ENCODE assay signal across 8 cellular contexts in the genomic region with DNA sequence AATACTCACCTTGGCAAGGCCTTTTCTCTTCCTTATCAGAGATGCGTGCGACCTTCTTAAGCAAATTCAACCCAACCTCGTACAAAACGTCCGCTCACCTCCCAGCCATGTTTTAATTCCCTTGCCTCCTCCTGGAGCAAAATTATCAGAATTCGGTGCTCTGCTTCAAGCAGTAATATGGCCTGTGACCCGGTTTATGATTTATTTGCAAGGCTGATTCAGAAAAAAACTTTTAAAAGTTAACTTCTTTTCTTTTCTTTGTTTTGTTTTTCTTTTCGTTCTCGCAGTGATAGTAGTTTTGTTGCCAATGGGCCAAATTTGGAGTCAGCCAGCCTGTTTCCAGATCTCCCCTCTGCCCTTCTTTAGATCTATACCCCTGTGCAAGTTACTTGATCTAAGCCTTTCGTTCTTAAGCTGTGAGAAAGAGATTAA. TPM values are rescaled to one million over a fixed set of nuclear protein-coding genes. Genes with fewer than 3 reads are reported as not detected.
DNase-seq lines count a peak whose midpoint lies in the region; ATAC-seq and TF ChIP-seq lines count a peak whose summit lies in the region.

A gene with protein sequence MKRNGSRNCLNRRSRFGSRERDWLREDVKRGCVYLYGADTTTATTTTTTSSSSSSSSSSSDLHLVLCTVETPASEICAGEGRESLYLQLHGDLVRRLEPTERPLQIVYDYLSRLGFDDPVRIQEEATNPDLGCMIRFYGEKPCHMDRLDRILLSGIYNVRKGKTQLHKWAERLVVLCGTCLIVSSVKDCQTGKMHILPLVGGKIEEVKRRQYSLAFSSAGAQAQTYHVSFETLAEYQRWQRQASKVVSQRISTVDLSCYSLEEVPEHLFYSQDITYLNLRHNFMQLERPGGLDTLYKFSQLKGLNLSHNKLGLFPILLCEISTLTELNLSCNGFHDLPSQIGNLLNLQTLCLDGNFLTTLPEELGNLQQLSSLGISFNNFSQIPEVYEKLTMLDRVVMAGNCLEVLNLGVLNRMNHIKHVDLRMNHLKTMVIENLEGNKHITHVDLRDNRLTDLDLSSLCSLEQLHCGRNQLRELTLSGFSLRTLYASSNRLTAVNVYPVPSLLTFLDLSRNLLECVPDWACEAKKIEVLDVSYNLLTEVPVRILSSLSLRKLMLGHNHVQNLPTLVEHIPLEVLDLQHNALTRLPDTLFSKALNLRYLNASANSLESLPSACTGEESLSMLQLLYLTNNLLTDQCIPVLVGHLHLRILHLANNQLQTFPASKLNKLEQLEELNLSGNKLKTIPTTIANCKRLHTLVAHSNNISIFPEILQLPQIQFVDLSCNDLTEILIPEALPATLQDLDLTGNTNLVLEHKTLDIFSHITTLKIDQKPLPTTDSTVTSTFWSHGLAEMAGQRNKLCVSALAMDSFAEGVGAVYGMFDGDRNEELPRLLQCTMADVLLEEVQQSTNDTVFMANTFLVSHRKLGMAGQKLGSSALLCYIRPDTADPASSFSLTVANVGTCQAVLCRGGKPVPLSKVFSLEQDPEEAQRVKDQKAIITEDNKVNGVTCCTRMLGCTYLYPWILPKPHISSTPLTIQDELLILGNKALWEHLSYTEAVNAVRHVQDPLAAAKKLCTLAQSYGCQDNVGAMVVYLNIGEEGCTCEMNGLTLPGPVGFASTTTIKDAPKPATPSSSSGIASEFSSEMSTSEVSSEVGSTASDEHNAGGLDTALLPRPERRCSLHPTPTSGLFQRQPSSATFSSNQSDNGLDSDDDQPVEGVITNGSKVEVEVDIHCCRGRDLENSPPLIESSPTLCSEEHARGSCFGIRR (N-terminal part only) (minus strand): TSS at position 382 of the 432 bp plus-strand sequence. CDS start 9,906 bp downstream, outside the sequence.

- POLR2A ChIA-PET in HEK293T (lab: Yijun Ruan, JAX) = no interaction called here

- H3K9me3 Mint-ChIP-seq in CD14-positive monocyte = peaks cover 0 to 2% (median 0%) of the 10 kb centered on the region in 7 donors

- peak within 1 kb of the TSS; percentile 96 for H3K4me2 ChIP-seq in OCI-LY1 (ENCODE audit: low read length)

- DNase-seq in CD14-positive monocyte (ENCODE audit: low spot score) (no peak), epithelial cell of prostate (ENCODE audit: low read depth, low spot score) (no peak), AG08396 (ENCODE audit: low spot score) (no peak), HEK293T (ENCODE audit: extremely low spot score) (no peak), NOMO-1 treated with dmso at 0.1 percent for 144 hours (lab: John Stamatoyannopoulos, UW; ENCODE audit: unreplicated experiment) (no peak)

- H3K27ac Mint-ChIP-seq in CD14-positive monocyte = peak within 1 kb of the TSS in 1 of 7 donors; percentile 65

- no peak for ATAC-seq in GM18858 (IDR thresholded peaks at IDR 0.05; ENCODE audit: unreplicated experiment)

- H3F3A ChIP-seq in OCI-LY1 (ENCODE audit: insufficient read depth, low read length) = no peaks in the 10 kb centered on the region

- no peaks in the 10 kb centered on the region for H4K20me1 ChIP-seq in OCI-LY1 (ENCODE audit: insufficient read depth, low read length)

- TF ChIP-seq CTCF in CD14-positive monocyte (IDR thresholded peaks at IDR 0.05) (no peak), OCI-LY1 (IDR thresholded peaks at IDR 0.05; ENCODE audit: low read length) (no peak), neutrophil (IDR thresholded peaks at IDR 0.05) (no peak)

- H2AFZ ChIP-seq in OCI-LY1 (ENCODE audit: low read length) = peak within 1 kb of the TSS; percentile 78; the same call in 1 of the 2 replicates

- peaks cover 18 to 28% (median 20%) of the 10 kb centered on the region in 3 donors for H3K27me3 Mint-ChIP-seq in CD14-positive monocyte (ENCODE audit: low read depth in 3 of 3)

- H3K79me2 ChIP-seq in OCI-LY1 (ENCODE audit: insufficient read depth, low read length) = peaks cover 4% of the 10 kb centered on the region; the same call in 1 of the 2 replicates

- H3K4me3 ChIP-seq in OCI-LY1 (ENCODE audit: low read depth, low read length, poor library complexity, severe bottlenecking) (peak within 1 kb of the TSS; percentile 96), neutrophil (ENCODE audit: low read depth in 1 of 2, low read length in 1 of 2) (peak within 1 kb of the TSS; percentile 63 to 73)

- H3K9me3 ChIP-seq in OCI-LY1 (ENCODE audit: low read length) (no peaks in the 10 kb centered on the region), neutrophil (no peaks in the 10 kb centered on the region)

- H3K36me3 Mint-ChIP-seq in CD14-positive monocyte = peaks cover 5 to 7% of the 10 kb centered on the region in 2 donors

- peaks cover 32% of the 10 kb centered on the region for H3K4me1 ChIP-seq in OCI-LY1 (ENCODE audit: insufficient read depth, low read length, severe bottlenecking)
- peaks cover 12 to 23% of the 10 kb centered on the region in 2 experiments for H3K4me1 ChIP-seq in neutrophil (ENCODE audit: control insufficient read depth in 1 of 2, insufficient read depth in 1 of 2, low read depth in 1 of 2, low read length in 1 of 2)

- peak within 1 kb of the TSS; percentile 40 for H3K27ac ChIP-seq in OCI-LY1 (ENCODE audit: low read depth, low read length, poor library complexity, severe bottlenecking)
- H3K27ac ChIP-seq in epithelial cell of prostate = peak within 1 kb of the TSS; percentile 60
- peak within 1 kb of the TSS; percentile 38 for H3K27ac ChIP-seq in neutrophil

- peaks cover 43% of the 10 kb centered on the region for H3K4me1 Mint-ChIP-seq in CD14-positive monocyte

- H3K9me2 ChIP-seq in OCI-LY1 (ENCODE audit: low read depth, low read length) = no peaks in the 10 kb centered on the region

- H3K4me3 Mint-ChIP-seq in CD14-positive monocyte = peak within 1 kb of the TSS; percentile 80 to 92

- intact Hi-C loops in CD14-positive monocyte (cut with micrococcal nuclease) = loop anchor here in 1 of 2 donors (10.0 kb wide), 1 partner anchor 80 kb away; the partner anchor contains the start of gene AP1G1

- peak within 1 kb of the TSS; percentile 78 for H3K9ac ChIP-seq in OCI-LY1 (ENCODE audit: low read length)

- CTCF ChIA-PET in HEK293T (lab: Yijun Ruan, JAX) = no interaction called here

- H3K27me3 ChIP-seq in OCI-LY1 (ENCODE audit: insufficient read depth, low read length) = no peaks in the 10 kb centered on the region
- peaks cover 55% of the 10 kb centered on the region for H3K27me3 ChIP-seq in neutrophil

- H3K36me3 ChIP-seq in OCI-LY1 (ENCODE audit: insufficient read depth, low read length) (no peaks in the 10 kb centered on the region), neutrophil (no peaks in the 10 kb centered on the region)

TF ChIP-seq in HEK293T, 16 proteins besides CTCF, POLR2A, EP300 and RAD21:
- TF ChIP-seq, protein P1, sequence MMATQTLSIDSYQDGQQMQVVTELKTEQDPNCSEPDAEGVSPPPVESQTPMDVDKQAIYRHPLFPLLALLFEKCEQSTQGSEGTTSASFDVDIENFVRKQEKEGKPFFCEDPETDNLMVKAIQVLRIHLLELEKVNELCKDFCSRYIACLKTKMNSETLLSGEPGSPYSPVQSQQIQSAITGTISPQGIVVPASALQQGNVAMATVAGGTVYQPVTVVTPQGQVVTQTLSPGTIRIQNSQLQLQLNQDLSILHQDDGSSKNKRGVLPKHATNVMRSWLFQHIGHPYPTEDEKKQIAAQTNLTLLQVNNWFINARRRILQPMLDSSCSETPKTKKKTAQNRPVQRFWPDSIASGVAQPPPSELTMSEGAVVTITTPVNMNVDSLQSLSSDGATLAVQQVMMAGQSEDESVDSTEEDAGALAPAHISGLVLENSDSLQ (IDR thresholded peaks at IDR 0.05) = no peak
- no peak for TF ChIP-seq HDGF (IDR thresholded peaks at IDR 0.05; ENCODE audit: borderline replicate concordance)
- TF ChIP-seq CTBP1 (IDR thresholded peaks at IDR 0.05; ENCODE audit: borderline replicate concordance) = no peak
- no peak for TF ChIP-seq NFRKB (IDR thresholded peaks at IDR 0.05)
- no peak for TF ChIP-seq LEF1 (IDR thresholded peaks at IDR 0.05; ENCODE audit: borderline replicate concordance)
- no peak for TF ChIP-seq SUZ12 (IDR thresholded peaks at IDR 0.05)
- no peak for TF ChIP-seq ELF4 (IDR thresholded peaks at IDR 0.05)
- no peak for TF ChIP-seq TARDBP (IDR thresholded peaks at IDR 0.05)
- TF ChIP-seq BHLHE40 (IDR thresholded peaks at IDR 0.05; ENCODE audit: borderline replicate concordance) = no peak
- TF ChIP-seq FOXK2 (IDR thresholded peaks at IDR 0.05) = no peak
- TF ChIP-seq ZNF384 (IDR thresholded peaks at IDR 0.05) = no peak
- no peak for TF ChIP-seq L3MBTL2 (conservative IDR thresholded peaks at IDR 0.05)
- no peak for TF ChIP-seq FOXM1 (IDR thresholded peaks at IDR 0.05; ENCODE audit: borderline replicate concordance)

RNA-seq across cellular contexts. Expression of the gene that starts here (rescaled TPM):
- polyA plus RNA-seq in CD14-positive monocyte = 1 to 10 TPM in 1 of 2 donors, under 1 TPM in 1; 0.57 to 1.4 TPM
